12 cellular contexts compared by ENCODE assay signal in the genomic region with DNA sequence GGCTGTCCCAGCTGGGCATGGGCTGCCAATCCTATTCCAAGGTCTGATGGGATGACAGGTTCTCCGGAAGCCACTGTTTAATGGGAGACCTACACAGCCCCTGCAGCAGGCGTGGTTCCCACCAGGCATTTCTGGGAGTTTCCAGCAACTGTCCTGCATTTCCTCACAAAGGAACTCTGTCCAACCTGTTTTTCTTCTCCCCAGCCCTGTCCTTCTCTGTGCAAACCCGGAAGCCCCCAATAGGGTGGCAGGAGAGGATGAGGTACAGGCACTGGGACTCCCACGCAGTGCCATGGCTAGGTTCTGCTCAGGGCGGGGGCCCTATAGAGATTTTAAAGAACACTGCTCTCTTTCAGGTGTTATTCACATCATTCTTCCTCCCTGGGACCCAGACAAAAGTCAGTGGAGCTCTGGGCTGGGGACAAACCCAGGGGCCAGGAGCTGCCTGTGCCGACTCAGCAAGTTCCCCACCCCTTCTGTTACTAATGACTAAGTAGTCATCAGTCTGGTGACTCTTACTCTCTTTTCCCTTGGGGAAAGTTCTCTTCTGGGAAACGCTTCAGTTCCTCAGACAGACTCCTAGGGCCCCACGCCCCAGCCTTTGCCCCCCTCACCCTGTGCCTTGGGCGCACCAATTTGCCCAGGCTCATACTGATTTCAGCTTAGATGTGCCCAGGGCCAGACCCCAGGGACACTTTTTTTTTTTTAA.
DNase-seq lines count a peak whose midpoint lies in the region; ATAC-seq lines count a peak whose summit lies in the region.
"Had no signal": no experiment of that assay in that cellular context is flagged by ENCODE, and none has a peak within 500 bp of the region (broad histone marks: within the 10 kb centered on the region; RNA-seq: fewer than 3 reads in every experiment).

No MANE protein-coding gene starts in this region.

- H3K27ac Mint-ChIP-seq in dendritic cell treated with granulocyte-macrophage colony-stimulating factor and Interleukin-4, amounts not matched to agents 40 ng/mL and 50 ng/mL, for 4 days, result peak overlapping the region; percentile 78
- no peak overlapping the region for H3K27ac Mint-ChIP-seq in naive thymus-derived CD4-positive, alpha-beta T cell
- H3K27ac Mint-ChIP-seq: activated CD8-positive, alpha-beta T cell treated with anti-CD3 and anti-CD28 coated beads for 36 hours had no signal

- ATAC-seq in HG03432 (IDR thresholded peaks at IDR 0.05; ENCODE audit: unreplicated experiment) (peak; percentile 66), GM18517 (IDR thresholded peaks at IDR 0.05; ENCODE audit: unreplicated experiment) (no peak), GM18909 (IDR thresholded peaks at IDR 0.05; ENCODE audit: poor library complexity, unreplicated experiment) (no peak)
- ATAC-seq in naive thymus-derived CD4-positive, alpha-beta T cell, result peak; percentile 46
- ATAC-seq: activated CD8-positive, alpha-beta T cell treated with anti-CD3 and anti-CD28 coated beads for 36 hours had no signal

- POLR2A ChIA-PET in naive thymus-derived CD4-positive, alpha-beta T cell (lab: Charles Lee), result interaction anchor here (0.8 kb wide), 1 partner anchor 14 kb away, joined by 3 read pairs; no protein-coding TSS in a partner anchor

- CTCF ChIA-PET in naive thymus-derived CD4-positive, alpha-beta T cell (lab: Charles Lee), result no interaction called here

- H3K4me1 Mint-ChIP-seq in dendritic cell treated with granulocyte-macrophage colony-stimulating factor and Interleukin-4, amounts not matched to agents 40 ng/mL and 50 ng/mL, for 4 days (ENCODE audit: low read depth), result peaks cover 65% of the 10 kb centered on the region
- H3K4me1 Mint-ChIP-seq in naive thymus-derived CD4-positive, alpha-beta T cell, result peaks cover 0 to 10% (median 5%) of the 10 kb centered on the region in 7 donors

- no peak overlapping the region for H3K27ac ChIP-seq in naive thymus-derived CD4-positive, alpha-beta T cell (ENCODE audit: low read depth, low read length)
- H3K27ac ChIP-seq: stomach had no signal

- H3K4me1 ChIP-seq in naive thymus-derived CD4-positive, alpha-beta T cell (ENCODE audit: control insufficient read depth in 2 of 2, insufficient read depth in 2 of 2, low read length in 2 of 2), result no peaks in the 10 kb centered on the region

- intact Hi-C loops in dendritic cell treated with granulocyte-macrophage colony-stimulating factor and Interleukin-4, amounts not matched to agents 40 ng/mL and 50 ng/mL, for 4 days (cut with micrococcal nuclease), result no loop called here
- intact Hi-C loops in naive thymus-derived CD4-positive, alpha-beta T cell (cut with micrococcal nuclease), result no loop called here

- H3K4me3 Mint-ChIP-seq in dendritic cell treated with granulocyte-macrophage colony-stimulating factor and Interleukin-4, amounts not matched to agents 40 ng/mL and 50 ng/mL, for 4 days, result no peak overlapping the region
- H3K4me3 Mint-ChIP-seq in naive thymus-derived CD4-positive, alpha-beta T cell, result no peak overlapping the region
- H3K4me3 Mint-ChIP-seq: activated CD8-positive, alpha-beta T cell treated with anti-CD3 and anti-CD28 coated beads for 36 hours had no signal

- H3K27me3 ChIP-seq in naive thymus-derived CD4-positive, alpha-beta T cell (ENCODE audit: control insufficient read depth in 2 of 2, insufficient read depth in 2 of 2, low read length in 2 of 2), result no peaks in the 10 kb centered on the region
- H3K27me3 ChIP-seq: stomach had no signal

- DNase-seq in Daoy (ENCODE audit: low read depth), result peak; percentile 57
- DNase-seq in naive thymus-derived CD4-positive, alpha-beta T cell, result no peak
- no peak for DNase-seq in central memory CD4-positive, alpha-beta T cell
- no peak for DNase-seq in medulla oblongata (ENCODE audit: extremely low spot score)
- DNase-seq: activated CD8-positive, alpha-beta T cell treated with anti-CD3 and anti-CD28 coated beads for 36 hours; amygdala; NCI-H2107; stomach had no signal

- no peaks in the 10 kb centered on the region for H3K9me3 Mint-ChIP-seq in dendritic cell treated with granulocyte-macrophage colony-stimulating factor and Interleukin-4, amounts not matched to agents 40 ng/mL and 50 ng/mL, for 4 days
- H3K9me3 Mint-ChIP-seq in naive thymus-derived CD4-positive, alpha-beta T cell, result peaks cover 0 to 5% (median 0%) of the 10 kb centered on the region in 11 donors
- H3K9me3 Mint-ChIP-seq: activated CD8-positive, alpha-beta T cell treated with anti-CD3 and anti-CD28 coated beads for 36 hours had no signal

- no peaks in the 10 kb centered on the region for H3K27me3 Mint-ChIP-seq in dendritic cell treated with granulocyte-macrophage colony-stimulating factor and Interleukin-4, amounts not matched to agents 40 ng/mL and 50 ng/mL, for 4 days
- H3K27me3 Mint-ChIP-seq in naive thymus-derived CD4-positive, alpha-beta T cell, result peaks cover 0 to 13% (median 0%) of the 10 kb centered on the region in 5 donors
- H3K27me3 Mint-ChIP-seq: activated CD8-positive, alpha-beta T cell treated with anti-CD3 and anti-CD28 coated beads for 36 hours had no signal

- no peaks in the 10 kb centered on the region for H3K36me3 Mint-ChIP-seq in dendritic cell treated with granulocyte-macrophage colony-stimulating factor and Interleukin-4, amounts not matched to agents 40 ng/mL and 50 ng/mL, for 4 days (ENCODE audit: low read depth)
- H3K36me3 Mint-ChIP-seq in naive thymus-derived CD4-positive, alpha-beta T cell, result no peaks in the 10 kb centered on the region

- no peak overlapping the region for H3K4me3 ChIP-seq in naive thymus-derived CD4-positive, alpha-beta T cell (ENCODE audit: low read length)
- H3K4me3 ChIP-seq: stomach had no signal

- H3K36me3 ChIP-seq in naive thymus-derived CD4-positive, alpha-beta T cell (ENCODE audit: control insufficient read depth in 2 of 3, insufficient read depth in 3 of 3, low read length in 3 of 3), result no peaks in the 10 kb centered on the region
- H3K36me3 ChIP-seq: stomach had no signal

- H3K9me3 ChIP-seq in naive thymus-derived CD4-positive, alpha-beta T cell (ENCODE audit: control insufficient read depth in 2 of 3, low read length in 3 of 3), result no peaks in the 10 kb centered on the region
- H3K9me3 ChIP-seq: stomach had no signal

Comparison
In these comparisons a context has a peak if more than half of its experiments do, and no peak if none do; other contexts are left out.
1. ATAC-seq: peak in HG03432 (single experiment) and naive thymus-derived CD4-positive, alpha-beta T cell (single experiment); none in GM18517 (single experiment) and GM18909 (single experiment).